32 cellular contexts compared by ENCODE assay signal in genomic region chr1:121569407-121569806, GRCh38.
"Had no signal": no experiment of that assay in that cellular context is flagged by ENCODE, and none has a peak within 500 bp of the region (broad histone marks: within the 10 kb centered on the region; RNA-seq: fewer than 3 reads in every experiment).

No MANE protein-coding gene starts in this region.

- H3K27me3 Mint-ChIP-seq: activated B cell treated with CpG ODN at 0.5 μM for 24 hours; activated CD8-positive, alpha-beta T cell treated with anti-CD3 and anti-CD28 coated beads for 36 hours; activated naive CD8-positive, alpha-beta T cell; activated T-helper 17 cell treated with anti-CD3 and anti-CD28 coated beads, Interleukin-2, amount 50 U/mL, for 72 hours; central memory CD8-positive, alpha-beta T cell had no signal

- H3K27ac Mint-ChIP-seq: activated B cell treated with CpG ODN at 0.5 μM for 24 hours; activated CD8-positive, alpha-beta T cell treated with anti-CD3 and anti-CD28 coated beads for 36 hours; activated naive CD8-positive, alpha-beta T cell; activated T-helper 17 cell treated with anti-CD3 and anti-CD28 coated beads, Interleukin-2, amount 50 U/mL, for 72 hours; T-helper 1 cell treated with Interleukin-12 subunit alpha and Interleukin-12 subunit beta and Interleukin-4 antibody, amounts not matched to agents 30 μg/mL and 1 μg/mL, for 36 hours; T-helper 2 cell treated with Interferon-gamma antibody and Interleukin-4, amounts not matched to agents 5 μg/mL and 100 μg/mL, for 36 hours had no signal

- ATAC-seq: activated CD4-positive, CD25-positive, alpha-beta regulatory T cell treated with anti-CD3 and anti-CD28 coated beads, Interleukin-2, amount 50 U/mL, for 24 hours; activated CD8-positive, alpha-beta T cell treated with anti-CD3 and anti-CD28 coated beads for 36 hours; activated T-cell treated with anti-CD3 and anti-CD28 coated beads, Interleukin-2, amount 50 U/mL, for 4 hours; activated T-helper 17 cell treated with anti-CD3 and anti-CD28 coated beads, Interleukin-2, amount 50 U/mL, for 72 hours; gastroesophageal sphincter had no signal

- H3K9me3 ChIP-seq: colonic mucosa, esophagus squamous epithelium, gastroesophageal sphincter had no signal

- H3K4me1 Mint-ChIP-seq: activated B cell treated with CpG ODN at 0.5 μM for 24 hours; activated T-helper 17 cell treated with anti-CD3 and anti-CD28 coated beads, Interleukin-2, amount 50 U/mL, for 72 hours had no signal

- H3K27ac ChIP-seq: brain microvascular endothelial cell, colonic mucosa, epithelial cell of prostate, esophagus squamous epithelium, gastroesophageal sphincter, WERI-Rb-1 had no signal

- H3K4me1 ChIP-seq: colonic mucosa, esophagus squamous epithelium, gastroesophageal sphincter had no signal

- DNase-seq: activated B cell treated with CpG ODN at 0.5 μM for 24 hours; activated CD4-positive, alpha-beta T cell treated with anti-CD3 and anti-CD28 coated beads for 48 hours; activated CD4-positive, alpha-beta T cell treated with anti-CD3 and anti-CD28 coated beads, Interleukin-2, amount 50 U/mL, for 1 hour; activated CD4-positive, alpha-beta T cell treated with anti-CD3 and anti-CD28 coated beads, Interleukin-2, amount 50 U/mL, for 48 hours; activated CD8-positive, alpha-beta memory T cell treated with anti-CD3 and anti-CD28 coated beads for 24 hours; activated CD8-positive, alpha-beta T cell treated with anti-CD3 and anti-CD28 coated beads for 36 hours; activated effector memory CD4-positive, alpha-beta T cell treated with Interleukin-2 at 50 U/mL for 16 hours; activated gamma-delta T cell treated with Interleukin-2 at 50 U/mL for 16 hours; activated naive CD4-positive, alpha-beta T cell treated with anti-CD3 and anti-CD28 coated beads, Interleukin-2, amount 50 U/mL, for 16 hours; activated naive CD4-positive, alpha-beta T cell treated with Interleukin-2 at 50 U/mL for 16 hours; activated T-cell treated with anti-CD3 and anti-CD28 coated beads, Interleukin-2, amount 50 U/mL, for 4 hours; amniotic stem cell; anterior cingulate cortex; brain microvascular endothelial cell; colonic mucosa; effector CD8-positive, alpha-beta T cell; esophagus squamous epithelium; foreskin melanocyte; head of caudate nucleus; T1000; WERI-Rb-1 had no signal

- H3K36me3 ChIP-seq: brain microvascular endothelial cell, colonic mucosa, esophagus squamous epithelium, gastroesophageal sphincter, WERI-Rb-1 had no signal

- FAIRE-seq: astrocyte, bronchial epithelial cell, endothelial cell of umbilical vein had no signal

- H3K4me3 ChIP-seq: colonic mucosa, esophagus squamous epithelium, gastroesophageal sphincter had no signal

- H3K27me3 ChIP-seq: brain microvascular endothelial cell, colonic mucosa, esophagus squamous epithelium, gastroesophageal sphincter had no signal

- H3K9me3 Mint-ChIP-seq: activated B cell treated with CpG ODN at 0.5 μM for 24 hours; activated CD8-positive, alpha-beta T cell treated with anti-CD3 and anti-CD28 coated beads for 36 hours; activated T-cell treated with anti-CD3 and anti-CD28 coated beads, Interleukin-2, amount 50 U/mL, for 4 hours; activated T-helper 17 cell treated with anti-CD3 and anti-CD28 coated beads, Interleukin-2, amount 50 U/mL, for 72 hours; central memory CD8-positive, alpha-beta T cell; T-helper 1 cell treated with Interleukin-12 subunit alpha and Interleukin-12 subunit beta and Interleukin-4 antibody, amounts not matched to agents 30 μg/mL and 1 μg/mL, for 36 hours; T-helper 2 cell treated with Interferon-gamma antibody and Interleukin-4, amounts not matched to agents 5 μg/mL and 100 μg/mL, for 36 hours had no signal

- H3K4me3 Mint-ChIP-seq: activated B cell treated with CpG ODN at 0.5 μM for 24 hours; activated CD8-positive, alpha-beta T cell treated with anti-CD3 and anti-CD28 coated beads for 36 hours; activated naive CD8-positive, alpha-beta T cell; activated T-cell treated with anti-CD3 and anti-CD28 coated beads, Interleukin-2, amount 50 U/mL, for 4 hours; activated T-helper 17 cell treated with anti-CD3 and anti-CD28 coated beads, Interleukin-2, amount 50 U/mL, for 72 hours; central memory CD8-positive, alpha-beta T cell; T-helper 1 cell treated with Interleukin-12 subunit alpha and Interleukin-12 subunit beta and Interleukin-4 antibody, amounts not matched to agents 30 μg/mL and 1 μg/mL, for 36 hours; T-helper 2 cell treated with Interferon-gamma antibody and Interleukin-4, amounts not matched to agents 5 μg/mL and 100 μg/mL, for 36 hours had no signal
